Comparison of ENCODE assay signal across 8 cellular contexts in the genomic region with DNA sequence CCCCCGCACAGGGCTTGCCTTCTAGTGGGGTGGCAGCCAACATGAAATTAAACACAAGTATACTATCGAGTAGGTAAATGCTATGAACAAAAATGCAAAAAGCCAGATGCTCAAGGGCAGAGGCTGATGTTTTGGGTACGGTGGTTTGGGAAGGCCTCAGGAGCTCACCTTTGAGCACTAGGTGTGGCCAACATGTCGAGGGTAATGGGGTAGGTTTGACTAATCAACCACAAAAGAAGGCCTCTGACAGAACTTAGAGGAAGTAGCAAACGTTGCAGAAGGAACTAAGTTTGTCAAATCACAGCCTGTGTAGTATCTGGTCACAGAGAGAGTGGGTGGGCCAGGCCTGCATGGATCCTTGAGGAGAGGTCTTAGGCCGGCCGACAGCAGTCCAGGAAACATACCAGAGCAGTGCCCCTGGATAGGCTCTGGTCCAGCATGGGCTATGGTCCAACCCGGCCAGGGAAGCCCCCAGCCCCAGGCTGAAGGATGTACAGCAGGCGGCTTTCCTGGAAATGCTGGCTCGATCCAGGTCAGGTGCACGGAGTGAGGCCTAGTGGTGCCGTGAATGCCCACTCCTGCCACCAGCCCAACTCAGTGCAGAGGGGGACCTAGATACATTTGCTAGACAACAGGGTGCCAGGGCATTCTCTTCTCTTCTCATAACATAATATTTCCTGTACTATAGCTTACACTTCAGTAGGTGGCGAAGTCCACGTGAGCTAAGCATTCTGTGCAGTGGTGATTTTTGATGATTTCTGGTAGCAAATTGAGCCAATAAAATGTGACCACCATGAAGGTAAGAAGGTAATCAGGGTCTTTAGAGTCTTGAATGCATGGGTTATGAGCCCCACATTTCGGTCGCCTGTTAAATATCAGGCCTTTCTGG. TPM values are rescaled to one million over a fixed set of nuclear protein-coding genes. Genes with fewer than 3 reads are reported as not detected.
DNase-seq lines count a peak whose midpoint lies in the region; ATAC-seq and TF ChIP-seq lines count a peak whose summit lies in the region.

No MANE protein-coding gene starts in this region.

- H3K4me2 ChIP-seq in Karpas-422 (ENCODE audit: low read depth, low read length, poor library complexity, severe bottlenecking) = peak overlapping the region; percentile 26
- H3K4me2 ChIP-seq in mammary epithelial cell (ENCODE audit: insufficient read depth, low read depth, low read length) = peak overlapping the region; percentile 52
- H3K4me2 ChIP-seq in skeletal muscle satellite cell (ENCODE audit: low read length) = peak overlapping the region; percentile 34

- no peak for ATAC-seq in left lobe of liver

- in situ Hi-C loops in mammary epithelial cell (cut with MboI; ENCODE audit: low sequenced_read_pairs in 2 of 2) = no loop called here

- peaks cover 50% of the 10 kb centered on the region for H3K4me1 Mint-ChIP-seq in activated CD4-positive, alpha-beta T cell treated with anti-CD3 and anti-CD28 coated beads, Interleukin-2, amount 10 ng/mL, durations not matched to agents 7 days and 5 days

- H3K9ac ChIP-seq in Karpas-422 (ENCODE audit: low read length) (peak overlapping the region; percentile 18; the same call in 1 of the 2 replicates), mammary epithelial cell (ENCODE audit: insufficient read depth, low read length) (no peak overlapping the region), skeletal muscle satellite cell (ENCODE audit: low read depth, low read length) (peak overlapping the region; percentile 54)

- dilution Hi-C loops in mammary epithelial cell (cut with HindIII; ENCODE audit: low sequenced_read_pairs) = no loop called here

- POLR2A ChIA-PET in activated CD4-positive, alpha-beta T cell treated with anti-CD3 and anti-CD28 coated beads, Interleukin-2, amount 10 ng/mL, durations not matched to agents 7 days and 5 days (lab: Charles Lee) = no interaction called here

- no peaks in the 10 kb centered on the region for H3K9me2 ChIP-seq in Karpas-422 (replicated peaks; ENCODE audit: insufficient read depth, low read length)

- H3K27me3 Mint-ChIP-seq in activated CD4-positive, alpha-beta T cell treated with anti-CD3 and anti-CD28 coated beads, Interleukin-2, amount 10 ng/mL, durations not matched to agents 7 days and 5 days = peaks cover 2% of the 10 kb centered on the region

- H4K20me1 ChIP-seq in Karpas-422 (ENCODE audit: insufficient read depth, low read depth, low read length) = no peaks in the 10 kb centered on the region
- H4K20me1 ChIP-seq in mammary epithelial cell (ENCODE audit: insufficient read depth, low read length) = no peaks in the 10 kb centered on the region

- no peak overlapping the region for H3K4me3 ChIP-seq in Karpas-422 (ENCODE audit: low read length)
- H3K4me3 ChIP-seq in mammary epithelial cell (replicated peaks in 1 of 3; ENCODE audit: insufficient read depth in 1 of 3, low read depth in 2 of 3, low read length in 3 of 3) = no peak overlapping the region
- no peak overlapping the region for H3K4me3 ChIP-seq in skeletal muscle satellite cell (ENCODE audit: low read length)

- H3K27me3 ChIP-seq in Karpas-422 (ENCODE audit: low read length) (no peaks in the 10 kb centered on the region), mammary epithelial cell (ENCODE audit: insufficient read depth, low read length) (no peaks in the 10 kb centered on the region), skeletal muscle satellite cell (ENCODE audit: control insufficient read depth, insufficient read depth, low read length) (no peaks in the 10 kb centered on the region)

- TF ChIP-seq CTCF in mammary epithelial cell (conservative IDR thresholded peaks at IDR 0.05 in 1 of 2, IDR thresholded peaks at IDR 0.05 in 1 of 2; ENCODE audit: extremely low read depth in 1 of 2, insufficient read depth in 1 of 2, low read depth in 1 of 2, low read length in 2 of 2) = no peak

- no peaks in the 10 kb centered on the region for H3K79me2 ChIP-seq in Karpas-422 (ENCODE audit: low read length)
- no peaks in the 10 kb centered on the region for H3K79me2 ChIP-seq in mammary epithelial cell (ENCODE audit: insufficient read depth, low read length)

- H3K9me3 ChIP-seq in Karpas-422 (ENCODE audit: low read length) = no peaks in the 10 kb centered on the region
- no peaks in the 10 kb centered on the region for H3K9me3 ChIP-seq in mammary epithelial cell (replicated peaks; ENCODE audit: insufficient read depth, low read length)
- H3K9me3 ChIP-seq in skeletal muscle satellite cell (replicated peaks; ENCODE audit: low read length) = no peaks in the 10 kb centered on the region

- H3K27ac Mint-ChIP-seq in activated CD4-positive, alpha-beta T cell treated with anti-CD3 and anti-CD28 coated beads, Interleukin-2, amount 10 ng/mL, durations not matched to agents 7 days and 5 days = peak overlapping the region; percentile 86

- no peaks in the 10 kb centered on the region for H3K36me3 ChIP-seq in Karpas-422 (ENCODE audit: insufficient read depth, low read length)
- no peaks in the 10 kb centered on the region for H3K36me3 ChIP-seq in mammary epithelial cell (ENCODE audit: insufficient read depth, low read length)
- no peaks in the 10 kb centered on the region for H3K36me3 ChIP-seq in skeletal muscle satellite cell (ENCODE audit: insufficient read depth, low read length)

- peaks cover 57% of the 10 kb centered on the region for H3K4me1 ChIP-seq in Karpas-422 (ENCODE audit: low read length)
- H3K4me1 ChIP-seq in mammary epithelial cell (ENCODE audit: insufficient read depth, low read length) = peaks cover 35% of the 10 kb centered on the region
- peaks cover 74% of the 10 kb centered on the region for H3K4me1 ChIP-seq in skeletal muscle satellite cell (ENCODE audit: control insufficient read depth, insufficient read depth, low read length)

- intact Hi-C loops in mammary epithelial cell (cut with micrococcal nuclease) = no loop called here

- peak overlapping the region; percentile 34; the same call in 1 of the 2 replicates for H3K27ac ChIP-seq in Karpas-422 (ENCODE audit: low read length)
- peak overlapping the region; percentile 51 for H3K27ac ChIP-seq in mammary epithelial cell (ENCODE audit: insufficient read depth, low read depth, low read length)

- peak overlapping the region; percentile 28 for H3K4me3 Mint-ChIP-seq in activated CD4-positive, alpha-beta T cell treated with anti-CD3 and anti-CD28 coated beads, Interleukin-2, amount 10 ng/mL, durations not matched to agents 7 days and 5 days

- no TSS peak for BruUV-seq in mammary epithelial cell (replicated peaks; lab: Mats Ljungman, UMichigan)

- H3K9me3 Mint-ChIP-seq in activated CD4-positive, alpha-beta T cell treated with anti-CD3 and anti-CD28 coated beads, Interleukin-2, amount 10 ng/mL, durations not matched to agents 7 days and 5 days = no peaks in the 10 kb centered on the region

- DNase-seq in activated CD4-positive, alpha-beta T cell treated with anti-CD3 and anti-CD28 coated beads, Interleukin-2, amount 10 ng/mL, durations not matched to agents 7 days and 5 days = peak; percentile 56
- no peak for DNase-seq in activated CD4-positive, alpha-beta T cell treated with anti-CD3 and anti-CD28 coated beads, Interleukin-2, amount 50 U/mL, for 1 hour
- peak; percentile 60 for DNase-seq in Karpas-422
- peak; percentile 63 for DNase-seq in mammary epithelial cell
- DNase-seq in HCEC 1CT = no peak
- DNase-seq in RPMI8226 = no peak
- DNase-seq in left lobe of liver (ENCODE audit: low spot score) = no peak

- CTCF ChIA-PET in activated CD4-positive, alpha-beta T cell treated with anti-CD3 and anti-CD28 coated beads, Interleukin-2, amount 10 ng/mL, durations not matched to agents 7 days and 5 days (lab: Charles Lee) = interaction anchor here (0.6 to 1.9 kb wide), 8 partner anchors 9 to 891 kb away, joined by 3 to 4 read pairs (median 3); no protein-coding TSS in a partner anchor
- CTCF ChIA-PET in mammary epithelial cell (lab: Charles Lee; ENCODE audit: low non-redundant PET) = no interaction called here

- no peaks in the 10 kb centered on the region for H3K36me3 Mint-ChIP-seq in activated CD4-positive, alpha-beta T cell treated with anti-CD3 and anti-CD28 coated beads, Interleukin-2, amount 10 ng/mL, durations not matched to agents 7 days and 5 days (ENCODE audit: low read depth)

- WGBS in mammary epithelial cell (ENCODE audit: low coverage, missing lambda C conversion rate) = 65% methylated on average over 12 of the region's 16 CpGs

- H2AFZ ChIP-seq in Karpas-422 (ENCODE audit: low read length) = peak overlapping the region; percentile 44
- H2AFZ ChIP-seq in mammary epithelial cell (ENCODE audit: low read depth, low read length) = peak overlapping the region; percentile 28

RNA-seq across cellular contexts. Expression of gene CD93, which starts 56.3 kb away (rescaled TPM):
- 1 to 10 TPM; 1.7 to 1.8 TPM for total RNA-seq in activated CD4-positive, alpha-beta T cell treated with anti-CD3 and anti-CD28 coated beads, Interleukin-2, amount 10 ng/mL, durations not matched to agents 7 days and 5 days
- not detected in 2 replicates for total RNA-seq in Karpas-422 (2014; rRNA removed; shearing (Covaris generic); ENCODE audit: low replicate concordance)
- not detected for total RNA-seq in mammary epithelial cell
- not detected for polyA plus RNA-seq in mammary epithelial cell
- not detected for polyA minus RNA-seq in mammary epithelial cell
- under 0.01 TPM in 1 of 2 replicates, not detected in the other for total RNA-seq in skeletal muscle satellite cell (2012; rRNA removed)
- 4.8 TPM for total RNA-seq in left lobe of liver

Comparison
In these comparisons a context has a peak if more than half of its experiments do, and no peak if none do; other contexts are left out.
1. DNase-seq: peak in activated CD4-positive, alpha-beta T cell treated with anti-CD3 and anti-CD28 coated beads, Interleukin-2, amount 10 ng/mL, durations not matched to agents 7 days and 5 days (single experiment), Karpas-422 (single experiment) and mammary epithelial cell (single experiment); none in activated CD4-positive, alpha-beta T cell treated with anti-CD3 and anti-CD28 coated beads, Interleukin-2, amount 50 U/mL, for 1 hour (single experiment), HCEC 1CT (single experiment), RPMI8226 (single experiment) and left lobe of liver (single experiment).
2. Peak in every context shown above with its lines, with median percentiles within 50 percentile points of each other: H3K4me2 ChIP-seq.